In genomic region chr1:115702993-115703392, GRCh38 we compare ENCODE assay signal across 23 cellular contexts.
DNase-seq lines count a peak whose midpoint lies in the region; ATAC-seq and TF ChIP-seq lines count a peak whose summit lies in the region.
"Had no signal": no experiment of that assay in that cellular context is flagged by ENCODE, and none has a peak within 500 bp of the region (broad histone marks: within the 10 kb centered on the region; RNA-seq: fewer than 3 reads in every experiment).

No MANE protein-coding gene starts in this region.

- H3K27ac Mint-ChIP-seq in osteocyte (ENCODE audit: unreplicated experiment) = no peak overlapping the region
- H3K27ac Mint-ChIP-seq: CD8-positive, alpha-beta memory T cell; IgD-negative memory B cell had no signal

- no peak for DNase-seq in left ventricle myocardium superior
- no peak for DNase-seq in cardiac septum (ENCODE audit: low spot score)
- DNase-seq in DMS79 treated with DMSO at 0.1 percent for 48 hours (lab: John Stamatoyannopoulos, UW) = peak; percentile 24
- DNase-seq in SK-N-MC (ENCODE audit: low read depth, low spot score) = no peak
- no peak for DNase-seq in erythroblast (lab: John Stamatoyannopoulos, UW)
- DNase-seq in osteocyte (ENCODE audit: extremely low spot score, unreplicated experiment) = no peak
- DNase-seq: ACHN; BE2C; CD8-positive, alpha-beta memory T cell; DMS 273 treated with DMSO at 0.1 percent for 48 hours; DND-41; HCEC 1CT; NCI-H1048; NCI-H1436; NCI-H187 treated with DMSO at 0.1 percent for 48 hours; NCI-H510A; NCI-H69; NK-92 treated with Interleukin-12 subunit alpha and Interleukin-12 subunit beta, amount 100 ng/mL, for 24 hours; PC-3; SJCRH30 had no signal

- H3K4me3 Mint-ChIP-seq in osteocyte (ENCODE audit: unreplicated experiment) = no peak overlapping the region
- H3K4me3 Mint-ChIP-seq: CD14-positive monocyte; CD8-positive, alpha-beta memory T cell; IgD-negative memory B cell had no signal

- intact Hi-C loops in left ventricle myocardium superior (cut with micrococcal nuclease) = no loop called here
- intact Hi-C loops in cardiac septum (cut with DNase I) = no loop called here

- no peak for TF ChIP-seq POLR2A in erythroblast (IDR thresholded peaks at IDR 0.05; ENCODE audit: low read length)

- H3K36me3 Mint-ChIP-seq in osteocyte (ENCODE audit: unreplicated experiment) = no peaks in the 10 kb centered on the region
- H3K36me3 Mint-ChIP-seq: CD14-positive monocyte; CD8-positive, alpha-beta memory T cell; IgD-negative memory B cell had no signal

- H3K4me1 Mint-ChIP-seq in osteocyte (ENCODE audit: unreplicated experiment) = peaks cover 19% of the 10 kb centered on the region
- H3K4me1 Mint-ChIP-seq: CD14-positive monocyte; CD8-positive, alpha-beta memory T cell; IgD-negative memory B cell had no signal

- no peak overlapping the region for H3K27ac ChIP-seq in SK-N-MC
- H3K27ac ChIP-seq: SJCRH30 had no signal

- peaks cover 29% of the 10 kb centered on the region for H3K27me3 Mint-ChIP-seq in osteocyte (ENCODE audit: unreplicated experiment)
- H3K27me3 Mint-ChIP-seq: IgD-negative memory B cell had no signal

- no peaks in the 10 kb centered on the region for H3K9me3 Mint-ChIP-seq in osteocyte (ENCODE audit: unreplicated experiment)
- H3K9me3 Mint-ChIP-seq: CD14-positive monocyte; CD8-positive, alpha-beta memory T cell; IgD-negative memory B cell had no signal

- no peaks in the 10 kb centered on the region for H3K9me3 ChIP-seq in SK-N-MC (ENCODE audit: low read depth, low read length)
- H3K9me3 ChIP-seq: BE2C, SJCRH30 had no signal

- peak; percentile 6 for ATAC-seq in left ventricle myocardium superior
- ATAC-seq in GM18498 (IDR thresholded peaks at IDR 0.05; ENCODE audit: unreplicated experiment) = no peak
- ATAC-seq: PC-3 had no signal

- no peaks in the 10 kb centered on the region for H3K36me3 ChIP-seq in SK-N-MC (ENCODE audit: insufficient read depth, low read length)
- H3K36me3 ChIP-seq: BE2C, SJCRH30 had no signal

- H3K9ac ChIP-seq in SK-N-MC (ENCODE audit: insufficient read length) = no peak overlapping the region

- TF ChIP-seq CTCF in osteocyte (IDR thresholded peaks at IDR 0.05) = no peak

- H3K4me3 ChIP-seq in SK-N-MC = 0 out of 2 replicates have a peak overlapping the region, but pooled peaks have one; percentile 23
- H3K4me3 ChIP-seq: SJCRH30 had no signal
